Comparison of ENCODE assay signal across 8 cellular contexts in the genomic region with DNA sequence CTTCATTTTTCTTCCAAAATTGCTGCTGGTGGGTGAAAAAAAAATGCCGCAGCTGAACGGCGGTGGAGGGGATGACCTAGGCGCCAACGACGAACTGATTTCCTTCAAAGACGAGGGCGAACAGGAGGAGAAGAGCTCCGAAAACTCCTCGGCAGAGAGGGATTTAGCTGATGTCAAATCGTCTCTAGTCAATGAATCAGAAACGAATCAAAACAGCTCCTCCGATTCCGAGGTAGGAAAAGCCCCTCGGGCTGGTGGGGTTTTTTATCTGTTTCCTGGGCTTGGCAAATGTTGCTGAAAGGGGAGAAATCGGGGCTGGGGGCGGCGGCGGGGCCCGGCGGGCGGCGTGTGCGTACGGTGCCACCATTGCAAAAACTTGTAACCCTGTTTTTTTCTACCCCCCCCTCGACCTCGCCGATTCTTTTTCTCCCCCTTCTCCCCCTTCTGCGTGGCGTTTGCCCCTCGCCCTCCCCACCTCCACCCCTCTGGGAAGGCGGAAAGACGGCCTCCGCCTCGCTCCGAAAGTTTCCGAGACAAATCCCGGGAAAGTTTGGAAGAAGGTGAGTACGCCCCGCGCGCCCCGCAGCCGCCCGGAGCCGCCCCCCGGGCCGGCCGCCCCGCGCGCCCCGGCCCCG. TPM values are rescaled to one million over a fixed set of nuclear protein-coding genes. Genes with fewer than 3 reads are reported as not detected.
DNase-seq lines count a peak whose midpoint lies in the region; ATAC-seq and TF ChIP-seq lines count a peak whose summit lies in the region.

No MANE protein-coding gene starts in this region.

- peak overlapping the region; percentile 92 for H3K4me3 Mint-ChIP-seq in CD8-positive, alpha-beta T cell
- peak overlapping the region; percentile 81 for H3K4me3 Mint-ChIP-seq in activated CD8-positive, alpha-beta memory T cell treated with anti-CD3 and anti-CD28 coated beads, Interleukin-2, amount 10 ng/mL, durations not matched to agents 7 days and 5 days

- POLR2A ChIA-PET in CD8-positive, alpha-beta T cell (lab: Charles Lee) = interaction anchor here (0.9 kb wide), 1 partner anchor 730 kb away, joined by 3 read pairs; no protein-coding TSS in a partner anchor

- no peaks in the 10 kb centered on the region for H3K36me3 ChIP-seq in CD8-positive, alpha-beta T cell (ENCODE audit: insufficient read depth, low read length)
- no peaks in the 10 kb centered on the region for H3K36me3 ChIP-seq in neuron (ENCODE audit: insufficient read depth, low read length)

- H3K27ac ChIP-seq in CD8-positive, alpha-beta T cell (ENCODE audit: low read depth, low read length) = peak overlapping the region; percentile 54

- peak; percentile 19 for ATAC-seq in CD8-positive, alpha-beta T cell
- peak; percentile 9 for ATAC-seq in activated CD8-positive, alpha-beta memory T cell treated with anti-CD3 and anti-CD28 coated beads, Interleukin-2, amount 10 ng/mL, durations not matched to agents 7 days and 5 days
- ATAC-seq in HG02763 (IDR thresholded peaks at IDR 0.05; ENCODE audit: unreplicated experiment) (no peak), HG02973 (IDR thresholded peaks at IDR 0.05; ENCODE audit: unreplicated experiment) (no peak)

- peak in 3 of 7 experiments; percentile 18 to 45 (median 26) for DNase-seq in CD8-positive, alpha-beta T cell
- DNase-seq in LNCaP clone FGC (ENCODE audit: low read depth) (no peak), fibroblast of peridontal ligament (ENCODE audit: extremely low read depth) (peak; percentile 48), NCI-H2029 treated with DMSO at 0.1 percent for 48 hours (lab: John Stamatoyannopoulos, UW) (no peak)
- no peak for DNase-seq in activated CD8-positive, alpha-beta memory T cell treated with anti-CD3 and anti-CD28 coated beads, Interleukin-2, amount 10 ng/mL, durations not matched to agents 7 days and 5 days

- no peaks in the 10 kb centered on the region for H3K27me3 ChIP-seq in CD8-positive, alpha-beta T cell (ENCODE audit: insufficient read depth, low read length)
- H3K27me3 ChIP-seq in neuron (ENCODE audit: insufficient read depth, low read length) = no peaks in the 10 kb centered on the region

- peaks cover 32% of the 10 kb centered on the region for H3K4me1 Mint-ChIP-seq in CD8-positive, alpha-beta T cell (ENCODE audit: low read depth)
- H3K4me1 Mint-ChIP-seq in activated CD8-positive, alpha-beta memory T cell treated with anti-CD3 and anti-CD28 coated beads, Interleukin-2, amount 10 ng/mL, durations not matched to agents 7 days and 5 days = peaks cover 15% of the 10 kb centered on the region

- no peak overlapping the region for H2AFZ ChIP-seq in neuron (ENCODE audit: low read depth, low read length)

- H3K36me3 Mint-ChIP-seq in CD8-positive, alpha-beta T cell = peaks cover 10% of the 10 kb centered on the region
- H3K36me3 Mint-ChIP-seq in activated CD8-positive, alpha-beta memory T cell treated with anti-CD3 and anti-CD28 coated beads, Interleukin-2, amount 10 ng/mL, durations not matched to agents 7 days and 5 days = no peaks in the 10 kb centered on the region

- H3K27me3 Mint-ChIP-seq in CD8-positive, alpha-beta T cell (ENCODE audit: low read depth) = peaks cover 2% of the 10 kb centered on the region
- peaks cover 72% of the 10 kb centered on the region for H3K27me3 Mint-ChIP-seq in activated CD8-positive, alpha-beta memory T cell treated with anti-CD3 and anti-CD28 coated beads, Interleukin-2, amount 10 ng/mL, durations not matched to agents 7 days and 5 days

- CTCF ChIA-PET in CD8-positive, alpha-beta T cell (lab: Charles Lee) = no interaction called here
- CTCF ChIA-PET in activated CD8-positive, alpha-beta memory T cell treated with anti-CD3 and anti-CD28 coated beads, Interleukin-2, amount 10 ng/mL, durations not matched to agents 7 days and 5 days (lab: Charles Lee) = no interaction called here

- no peaks in the 10 kb centered on the region for H3K9me3 ChIP-seq in CD8-positive, alpha-beta T cell (ENCODE audit: low read length)
- no peaks in the 10 kb centered on the region for H3K9me3 ChIP-seq in neuron (ENCODE audit: low read length)

- H3K27ac Mint-ChIP-seq in CD8-positive, alpha-beta T cell = peak overlapping the region; percentile 92
- H3K27ac Mint-ChIP-seq in activated CD8-positive, alpha-beta memory T cell treated with anti-CD3 and anti-CD28 coated beads, Interleukin-2, amount 10 ng/mL, durations not matched to agents 7 days and 5 days = peak overlapping the region; percentile 66

- no peak for TF ChIP-seq CTCF in CD8-positive, alpha-beta T cell (IDR thresholded peaks at IDR 0.05)
- no peak for TF ChIP-seq CTCF in LNCaP clone FGC (IDR thresholded peaks at IDR 0.05; ENCODE audit: control insufficient read depth, extremely low read depth, insufficient read depth)

- H3K4me1 ChIP-seq in CD8-positive, alpha-beta T cell (ENCODE audit: insufficient read depth, low read length) = peaks cover 8% of the 10 kb centered on the region
- peaks cover 38% of the 10 kb centered on the region for H3K4me1 ChIP-seq in neuron (ENCODE audit: insufficient read depth, low read length)

- H3K4me3 ChIP-seq in CD8-positive, alpha-beta T cell (ENCODE audit: low read depth, low read length) = peak overlapping the region; percentile 87
- H3K4me3 ChIP-seq in LNCaP clone FGC (ENCODE audit: low read depth, low read length) = peak overlapping the region; percentile 67
- peak overlapping the region; percentile 99 for H3K4me3 ChIP-seq in neuron (ENCODE audit: low read length)

- intact Hi-C loops in CD8-positive, alpha-beta T cell (cut with DNase I, micrococcal nuclease) = loop anchor here (1.0 to 10.0 kb wide), 4 partner anchors 56 to 1224 kb away; partner anchors contain the start of genes CCDC186 (in 1 of the 2), GPAM (in 1 of the 2) and TDRD1 (in 1 of the 2)

- H3K9me3 Mint-ChIP-seq in CD8-positive, alpha-beta T cell = no peaks in the 10 kb centered on the region
- H3K9me3 Mint-ChIP-seq in activated CD8-positive, alpha-beta memory T cell treated with anti-CD3 and anti-CD28 coated beads, Interleukin-2, amount 10 ng/mL, durations not matched to agents 7 days and 5 days (ENCODE audit: low read depth) = no peaks in the 10 kb centered on the region

RNA-seq across cellular contexts. Expression of gene TCF7L2, which starts 0.8 kb away (rescaled TPM):
- 1 to 10 TPM; 8.6 to 9.6 TPM for total RNA-seq in CD8-positive, alpha-beta T cell
- 1 to 10 TPM in 1 of 2 experiments, under 1 TPM in 1; 0.45 to 1.4 TPM for total RNA-seq in activated CD8-positive, alpha-beta memory T cell treated with anti-CD3 and anti-CD28 coated beads, Interleukin-2, amount 10 ng/mL, durations not matched to agents 7 days and 5 days

Comparison
In these comparisons a context has a peak if more than half of its experiments do, and no peak if none do; other contexts are left out.
1. ATAC-seq: peak in CD8-positive, alpha-beta T cell (single experiment) and activated CD8-positive, alpha-beta memory T cell treated with anti-CD3 and anti-CD28 coated beads, Interleukin-2, amount 10 ng/mL, durations not matched to agents 7 days and 5 days (single experiment); none in HG02763 (single experiment) and HG02973 (single experiment).
2. Peak in every context shown above with its lines, with median percentiles within 50 percentile points of each other: H3K4me3 ChIP-seq.